In genomic region chr1:164579346-164579745, GRCh38 we compare ENCODE assay signal across 21 cellular contexts. TPM values are rescaled to one million over a fixed set of nuclear protein-coding genes. Genes with fewer than 3 reads are reported as not detected.
DNase-seq lines count a peak whose midpoint lies in the region; ATAC-seq, FAIRE-seq and TF ChIP-seq lines count a peak whose summit lies in the region.
"Had no signal": no experiment of that assay in that cellular context is flagged by ENCODE, and none has a peak within 500 bp of the region (broad histone marks: within the 10 kb centered on the region; RNA-seq: fewer than 3 reads in every experiment).

No MANE protein-coding gene starts in this region.

- TF ChIP-seq CTCF in D721Med (IDR thresholded peaks at IDR 0.05; ENCODE audit: insufficient read depth, missing control alignments) (no peak), progenitor cell of endocrine pancreas (IDR thresholded peaks at IDR 0.05; ENCODE audit: unreplicated experiment) (no peak)

- FAIRE-seq in D721Med (lab: Jason Lieb, UNC) = peak; percentile 69

- no peak overlapping the region for H3K27ac ChIP-seq in substantia nigra (ENCODE audit: low read depth, low read length, poor library complexity, severe bottlenecking)
- H3K27ac ChIP-seq: spleen, tibial nerve had no signal

- DNase-seq in D721Med (ENCODE audit: insufficient read length, low spot score) (no peak), RPMI8226 (peak; percentile 15), foreskin melanocyte (peak; percentile 40), progenitor cell of endocrine pancreas (ENCODE audit: low spot score, unreplicated experiment) (no peak), C1 segment of cervical spinal cord (lab: John Stamatoyannopoulos, UW) (no peak), substantia nigra (lab: John Stamatoyannopoulos, UW) (no peak)
- DNase-seq: activated CD4-positive, alpha-beta T cell treated with anti-CD3 and anti-CD28 coated beads, Interleukin-2, amount 10 ng/mL, durations not matched to agents 24 days and 14 days; activated CD8-positive, alpha-beta memory T cell treated with anti-CD3 and anti-CD28 coated beads, Interleukin-2, amount 50 U/mL, for 48 hours; activated gamma-delta T cell; adrenal gland; CD4-positive, CD25-positive, alpha-beta regulatory T cell; DMS79 treated with DMSO at 0.1 percent for 48 hours; effector CD8-positive, alpha-beta T cell; MV-4-11; NCI-H1930; NCI-H345; spleen had no signal

- no peaks in the 10 kb centered on the region for H3K27me3 Mint-ChIP-seq in progenitor cell of endocrine pancreas
- H3K27me3 Mint-ChIP-seq in activated T-helper 17 cell treated with anti-CD3 and anti-CD28 coated beads, Interleukin-2, amount 50 U/mL, for 72 hours = no peaks in the 10 kb centered on the region
- H3K27me3 Mint-ChIP-seq: activated CD4-positive, alpha-beta T cell treated with anti-CD3 and anti-CD28 coated beads, Interleukin-2, amount 10 ng/mL, durations not matched to agents 24 days and 14 days; CD4-positive, CD25-positive, alpha-beta regulatory T cell; central memory CD8-positive, alpha-beta T cell had no signal

- ATAC-seq in GM21786 (IDR thresholded peaks at IDR 0.05; ENCODE audit: unreplicated experiment) = no peak
- no peak for ATAC-seq in activated T-helper 17 cell treated with anti-CD3 and anti-CD28 coated beads, Interleukin-2, amount 50 U/mL, for 72 hours (replicated peaks)

- no peak overlapping the region for H3K4me3 Mint-ChIP-seq in progenitor cell of endocrine pancreas (ENCODE audit: low read depth)
- H3K4me3 Mint-ChIP-seq in activated T-helper 17 cell treated with anti-CD3 and anti-CD28 coated beads, Interleukin-2, amount 50 U/mL, for 72 hours = no peak overlapping the region
- H3K4me3 Mint-ChIP-seq: activated CD4-positive, alpha-beta T cell treated with anti-CD3 and anti-CD28 coated beads, Interleukin-2, amount 10 ng/mL, durations not matched to agents 24 days and 14 days; CD4-positive, CD25-positive, alpha-beta regulatory T cell; central memory CD8-positive, alpha-beta T cell had no signal

- no peaks in the 10 kb centered on the region for H3K9me3 Mint-ChIP-seq in progenitor cell of endocrine pancreas (ENCODE audit: low read depth)
- no peaks in the 10 kb centered on the region for H3K9me3 Mint-ChIP-seq in activated T-helper 17 cell treated with anti-CD3 and anti-CD28 coated beads, Interleukin-2, amount 50 U/mL, for 72 hours
- H3K9me3 Mint-ChIP-seq: activated CD4-positive, alpha-beta T cell treated with anti-CD3 and anti-CD28 coated beads, Interleukin-2, amount 10 ng/mL, durations not matched to agents 24 days and 14 days; central memory CD8-positive, alpha-beta T cell had no signal

- peaks cover 24% of the 10 kb centered on the region for H3K36me3 Mint-ChIP-seq in progenitor cell of endocrine pancreas (ENCODE audit: insufficient read depth)
- H3K36me3 Mint-ChIP-seq in activated T-helper 17 cell treated with anti-CD3 and anti-CD28 coated beads, Interleukin-2, amount 50 U/mL, for 72 hours (ENCODE audit: low read depth) = no peaks in the 10 kb centered on the region
- H3K36me3 Mint-ChIP-seq: CD4-positive, CD25-positive, alpha-beta regulatory T cell had no signal

- H3K4me1 Mint-ChIP-seq in progenitor cell of endocrine pancreas (ENCODE audit: low read depth) = peaks cover 39% of the 10 kb centered on the region
- no peaks in the 10 kb centered on the region for H3K4me1 Mint-ChIP-seq in activated T-helper 17 cell treated with anti-CD3 and anti-CD28 coated beads, Interleukin-2, amount 50 U/mL, for 72 hours
- H3K4me1 Mint-ChIP-seq: activated CD4-positive, alpha-beta T cell treated with anti-CD3 and anti-CD28 coated beads, Interleukin-2, amount 10 ng/mL, durations not matched to agents 24 days and 14 days; CD4-positive, CD25-positive, alpha-beta regulatory T cell; central memory CD8-positive, alpha-beta T cell had no signal

- H3K27ac Mint-ChIP-seq in progenitor cell of endocrine pancreas = peak overlapping the region; percentile 35
- no peak overlapping the region for H3K27ac Mint-ChIP-seq in activated T-helper 17 cell treated with anti-CD3 and anti-CD28 coated beads, Interleukin-2, amount 50 U/mL, for 72 hours
- H3K27ac Mint-ChIP-seq: activated CD4-positive, alpha-beta T cell treated with anti-CD3 and anti-CD28 coated beads, Interleukin-2, amount 10 ng/mL, durations not matched to agents 24 days and 14 days had no signal

RNA-seq across cellular contexts. Expression of gene PBX1, which starts 20.4 kb away (rescaled TPM):
- 204 and 205 TPM in 2 replicates for total RNA-seq in progenitor cell of endocrine pancreas
- under 1 TPM; 0.22 to 0.53 TPM for total RNA-seq in activated T-helper 17 cell treated with anti-CD3 and anti-CD28 coated beads, Interleukin-2, amount 50 U/mL, for 72 hours
- total RNA-seq: activated CD4-positive, alpha-beta T cell treated with anti-CD3 and anti-CD28 coated beads, Interleukin-2, amount 10 ng/mL, durations not matched to agents 24 days and 14 days had no signal

Comparison
In these comparisons a context has a peak if more than half of its experiments do, and no peak if none do; other contexts are left out.
1. DNase-seq: peak in RPMI8226 (single experiment) and foreskin melanocyte (single experiment); none in D721Med (single experiment), progenitor cell of endocrine pancreas (single experiment), C1 segment of cervical spinal cord (0 of 14) and substantia nigra (0 of 49).
2. RNA of gene PBX1, which starts 20.4 kb away (total RNA-seq): 204 to 205 TPM in progenitor cell of endocrine pancreas; 0.22 to 0.53 TPM in activated T-helper 17 cell treated with anti-CD3 and anti-CD28 coated beads, Interleukin-2, amount 50 U/mL, for 72 hours; every median in the first group is over 100 times any median in the second.